ENCODE assay signal across 1 cellular context in the genomic region with DNA sequence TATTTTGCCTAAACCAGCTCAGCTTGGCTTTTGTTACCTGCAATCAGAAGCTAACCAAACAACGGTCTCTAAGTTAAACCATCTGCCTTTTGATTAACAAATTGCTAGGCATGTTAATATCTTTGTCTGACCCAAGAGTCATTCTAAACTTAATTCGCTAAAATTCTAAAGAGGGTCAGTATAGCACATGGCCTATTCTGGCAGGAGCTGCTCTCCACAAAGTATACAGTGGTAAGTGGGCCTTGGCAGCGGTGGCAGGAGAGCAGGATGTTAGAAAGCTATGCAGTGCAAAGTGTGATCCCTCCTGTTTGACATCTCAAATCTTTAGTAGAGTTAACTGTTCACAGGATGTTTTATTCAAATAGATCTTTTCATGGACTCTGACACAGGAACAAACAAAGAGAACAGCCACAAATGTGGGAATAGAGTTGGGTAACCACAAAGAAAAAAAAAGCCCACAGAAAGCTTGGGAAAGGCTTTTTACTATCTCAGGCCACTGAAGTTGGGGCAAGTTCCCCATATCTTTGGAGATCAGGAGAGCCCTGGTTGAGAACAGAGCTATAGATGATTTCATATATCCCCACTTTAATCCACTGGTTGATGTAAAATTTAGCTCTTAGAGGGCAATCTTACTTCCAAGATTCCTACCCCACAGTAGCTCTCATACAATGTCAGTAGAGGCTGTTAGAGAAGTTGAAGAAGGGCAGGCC.
TF ChIP-seq lines count a peak whose summit lies in the region.

No MANE protein-coding gene starts in this region.

TF ChIP-seq in HepG2, 621 proteins besides CTCF, POLR2A, EP300 and RAD21 (continued from another document and continues in another):
- peak; percentile 73; the same call in 1 of the 2 replicates for TF ChIP-seq RXRB (CRISPR knock-in tag; IDR thresholded peaks at IDR 0.05; ENCODE audit: borderline replicate concordance)
- no peak; the same call in 1 of the 2 replicates for TF ChIP-seq ZNF558 (CRISPR knock-in tag; IDR thresholded peaks at IDR 0.05; ENCODE audit: borderline replicate concordance)
- TF ChIP-seq, protein P1, sequence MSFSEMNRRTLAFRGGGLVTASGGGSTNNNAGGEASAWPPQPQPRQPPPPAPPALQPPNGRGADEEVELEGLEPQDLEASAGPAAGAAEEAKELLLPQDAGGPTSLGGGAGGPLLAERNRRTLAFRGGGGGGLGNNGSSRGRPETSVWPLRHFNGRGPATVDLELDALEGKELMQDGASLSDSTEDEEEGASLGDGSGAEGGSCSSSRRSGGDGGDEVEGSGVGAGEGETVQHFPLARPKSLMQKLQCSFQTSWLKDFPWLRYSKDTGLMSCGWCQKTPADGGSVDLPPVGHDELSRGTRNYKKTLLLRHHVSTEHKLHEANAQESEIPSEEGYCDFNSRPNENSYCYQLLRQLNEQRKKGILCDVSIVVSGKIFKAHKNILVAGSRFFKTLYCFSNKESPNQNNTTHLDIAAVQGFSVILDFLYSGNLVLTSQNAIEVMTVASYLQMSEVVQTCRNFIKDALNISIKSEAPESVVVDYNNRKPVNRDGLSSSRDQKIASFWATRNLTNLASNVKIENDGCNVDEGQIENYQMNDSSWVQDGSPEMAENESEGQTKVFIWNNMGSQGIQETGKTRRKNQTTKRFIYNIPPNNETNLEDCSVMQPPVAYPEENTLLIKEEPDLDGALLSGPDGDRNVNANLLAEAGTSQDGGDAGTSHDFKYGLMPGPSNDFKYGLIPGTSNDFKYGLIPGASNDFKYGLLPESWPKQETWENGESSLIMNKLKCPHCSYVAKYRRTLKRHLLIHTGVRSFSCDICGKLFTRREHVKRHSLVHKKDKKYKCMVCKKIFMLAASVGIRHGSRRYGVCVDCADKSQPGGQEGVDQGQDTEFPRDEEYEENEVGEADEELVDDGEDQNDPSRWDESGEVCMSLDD (CRISPR knock-in tag; IDR thresholded peaks at IDR 0.05; ENCODE audit: borderline replicate concordance): no peak
- TF ChIP-seq, protein P2, sequence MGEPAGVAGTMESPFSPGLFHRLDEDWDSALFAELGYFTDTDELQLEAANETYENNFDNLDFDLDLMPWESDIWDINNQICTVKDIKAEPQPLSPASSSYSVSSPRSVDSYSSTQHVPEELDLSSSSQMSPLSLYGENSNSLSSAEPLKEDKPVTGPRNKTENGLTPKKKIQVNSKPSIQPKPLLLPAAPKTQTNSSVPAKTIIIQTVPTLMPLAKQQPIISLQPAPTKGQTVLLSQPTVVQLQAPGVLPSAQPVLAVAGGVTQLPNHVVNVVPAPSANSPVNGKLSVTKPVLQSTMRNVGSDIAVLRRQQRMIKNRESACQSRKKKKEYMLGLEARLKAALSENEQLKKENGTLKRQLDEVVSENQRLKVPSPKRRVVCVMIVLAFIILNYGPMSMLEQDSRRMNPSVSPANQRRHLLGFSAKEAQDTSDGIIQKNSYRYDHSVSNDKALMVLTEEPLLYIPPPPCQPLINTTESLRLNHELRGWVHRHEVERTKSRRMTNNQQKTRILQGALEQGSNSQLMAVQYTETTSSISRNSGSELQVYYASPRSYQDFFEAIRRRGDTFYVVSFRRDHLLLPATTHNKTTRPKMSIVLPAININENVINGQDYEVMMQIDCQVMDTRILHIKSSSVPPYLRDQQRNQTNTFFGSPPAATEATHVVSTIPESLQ (CRISPR knock-in tag; conservative IDR thresholded peaks at IDR 0.05): no peak; the same call in 1 of the 2 replicates
- TF ChIP-seq, protein P3, sequence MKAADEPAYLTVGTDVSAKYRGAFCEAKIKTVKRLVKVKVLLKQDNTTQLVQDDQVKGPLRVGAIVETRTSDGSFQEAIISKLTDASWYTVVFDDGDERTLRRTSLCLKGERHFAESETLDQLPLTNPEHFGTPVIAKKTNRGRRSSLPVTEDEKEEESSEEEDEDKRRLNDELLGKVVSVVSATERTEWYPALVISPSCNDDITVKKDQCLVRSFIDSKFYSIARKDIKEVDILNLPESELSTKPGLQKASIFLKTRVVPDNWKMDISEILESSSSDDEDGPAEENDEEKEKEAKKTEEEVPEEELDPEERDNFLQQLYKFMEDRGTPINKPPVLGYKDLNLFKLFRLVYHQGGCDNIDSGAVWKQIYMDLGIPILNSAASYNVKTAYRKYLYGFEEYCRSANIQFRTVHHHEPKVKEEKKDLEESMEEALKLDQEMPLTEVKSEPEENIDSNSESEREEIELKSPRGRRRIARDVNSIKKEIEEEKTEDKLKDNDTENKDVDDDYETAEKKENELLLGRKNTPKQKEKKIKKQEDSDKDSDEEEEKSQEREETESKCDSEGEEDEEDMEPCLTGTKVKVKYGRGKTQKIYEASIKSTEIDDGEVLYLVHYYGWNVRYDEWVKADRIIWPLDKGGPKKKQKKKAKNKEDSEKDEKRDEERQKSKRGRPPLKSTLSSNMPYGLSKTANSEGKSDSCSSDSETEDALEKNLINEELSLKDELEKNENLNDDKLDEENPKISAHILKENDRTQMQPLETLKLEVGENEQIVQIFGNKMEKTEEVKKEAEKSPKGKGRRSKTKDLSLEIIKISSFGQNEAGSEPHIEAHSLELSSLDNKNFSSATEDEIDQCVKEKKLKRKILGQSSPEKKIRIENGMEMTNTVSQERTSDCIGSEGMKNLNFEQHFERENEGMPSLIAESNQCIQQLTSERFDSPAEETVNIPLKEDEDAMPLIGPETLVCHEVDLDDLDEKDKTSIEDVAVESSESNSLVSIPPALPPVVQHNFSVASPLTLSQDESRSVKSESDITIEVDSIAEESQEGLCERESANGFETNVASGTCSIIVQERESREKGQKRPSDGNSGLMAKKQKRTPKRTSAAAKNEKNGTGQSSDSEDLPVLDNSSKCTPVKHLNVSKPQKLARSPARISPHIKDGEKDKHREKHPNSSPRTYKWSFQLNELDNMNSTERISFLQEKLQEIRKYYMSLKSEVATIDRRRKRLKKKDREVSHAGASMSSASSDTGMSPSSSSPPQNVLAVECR (CRISPR knock-in tag; IDR thresholded peaks at IDR 0.05; ENCODE audit: borderline replicate concordance): peak; percentile 65; the same call in 1 of the 2 replicates
- TF ChIP-seq PAF1 (CRISPR knock-in tag; IDR thresholded peaks at IDR 0.05): no peak
- TF ChIP-seq MEIS2 (CRISPR knock-in tag; IDR thresholded peaks at IDR 0.05): peak; percentile 76; the same call in 1 of the 2 replicates
- TF ChIP-seq MIER3 (CRISPR knock-in tag; IDR thresholded peaks at IDR 0.05; ENCODE audit: borderline replicate concordance): peak; percentile 71; the same call in 1 of the 2 replicates
- TF ChIP-seq, protein P4, sequence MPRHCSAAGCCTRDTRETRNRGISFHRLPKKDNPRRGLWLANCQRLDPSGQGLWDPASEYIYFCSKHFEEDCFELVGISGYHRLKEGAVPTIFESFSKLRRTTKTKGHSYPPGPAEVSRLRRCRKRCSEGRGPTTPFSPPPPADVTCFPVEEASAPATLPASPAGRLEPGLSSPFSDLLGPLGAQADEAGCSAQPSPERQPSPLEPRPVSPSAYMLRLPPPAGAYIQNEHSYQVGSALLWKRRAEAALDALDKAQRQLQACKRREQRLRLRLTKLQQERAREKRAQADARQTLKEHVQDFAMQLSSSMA (CRISPR knock-in tag; IDR thresholded peaks at IDR 0.05): no peak
- TF ChIP-seq SMARCC2 (IDR thresholded peaks at IDR 0.05): no peak
- no peak for TF ChIP-seq HES4 (CRISPR knock-in tag; IDR thresholded peaks at IDR 0.05; ENCODE audit: borderline replicate concordance)
- no peak for TF ChIP-seq SP2 (CRISPR knock-in tag; IDR thresholded peaks at IDR 0.05)
- TF ChIP-seq TARDBP (CRISPR knock-in tag; IDR thresholded peaks at IDR 0.05): peak; percentile 90
- TF ChIP-seq FOXJ3 (CRISPR knock-in tag; IDR thresholded peaks at IDR 0.05; ENCODE audit: borderline replicate concordance): peak; percentile 95; the same call in 1 of the 2 replicates
- TF ChIP-seq ZNF121 (CRISPR knock-in tag; IDR thresholded peaks at IDR 0.05): no peak; the same call in 1 of the 2 replicates
- TF ChIP-seq, protein P5, sequence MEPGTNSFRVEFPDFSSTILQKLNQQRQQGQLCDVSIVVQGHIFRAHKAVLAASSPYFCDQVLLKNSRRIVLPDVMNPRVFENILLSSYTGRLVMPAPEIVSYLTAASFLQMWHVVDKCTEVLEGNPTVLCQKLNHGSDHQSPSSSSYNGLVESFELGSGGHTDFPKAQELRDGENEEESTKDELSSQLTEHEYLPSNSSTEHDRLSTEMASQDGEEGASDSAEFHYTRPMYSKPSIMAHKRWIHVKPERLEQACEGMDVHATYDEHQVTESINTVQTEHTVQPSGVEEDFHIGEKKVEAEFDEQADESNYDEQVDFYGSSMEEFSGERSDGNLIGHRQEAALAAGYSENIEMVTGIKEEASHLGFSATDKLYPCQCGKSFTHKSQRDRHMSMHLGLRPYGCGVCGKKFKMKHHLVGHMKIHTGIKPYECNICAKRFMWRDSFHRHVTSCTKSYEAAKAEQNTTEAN (CRISPR knock-in tag; conservative IDR thresholded peaks at IDR 0.05): no peak
- TF ChIP-seq, protein P6, sequence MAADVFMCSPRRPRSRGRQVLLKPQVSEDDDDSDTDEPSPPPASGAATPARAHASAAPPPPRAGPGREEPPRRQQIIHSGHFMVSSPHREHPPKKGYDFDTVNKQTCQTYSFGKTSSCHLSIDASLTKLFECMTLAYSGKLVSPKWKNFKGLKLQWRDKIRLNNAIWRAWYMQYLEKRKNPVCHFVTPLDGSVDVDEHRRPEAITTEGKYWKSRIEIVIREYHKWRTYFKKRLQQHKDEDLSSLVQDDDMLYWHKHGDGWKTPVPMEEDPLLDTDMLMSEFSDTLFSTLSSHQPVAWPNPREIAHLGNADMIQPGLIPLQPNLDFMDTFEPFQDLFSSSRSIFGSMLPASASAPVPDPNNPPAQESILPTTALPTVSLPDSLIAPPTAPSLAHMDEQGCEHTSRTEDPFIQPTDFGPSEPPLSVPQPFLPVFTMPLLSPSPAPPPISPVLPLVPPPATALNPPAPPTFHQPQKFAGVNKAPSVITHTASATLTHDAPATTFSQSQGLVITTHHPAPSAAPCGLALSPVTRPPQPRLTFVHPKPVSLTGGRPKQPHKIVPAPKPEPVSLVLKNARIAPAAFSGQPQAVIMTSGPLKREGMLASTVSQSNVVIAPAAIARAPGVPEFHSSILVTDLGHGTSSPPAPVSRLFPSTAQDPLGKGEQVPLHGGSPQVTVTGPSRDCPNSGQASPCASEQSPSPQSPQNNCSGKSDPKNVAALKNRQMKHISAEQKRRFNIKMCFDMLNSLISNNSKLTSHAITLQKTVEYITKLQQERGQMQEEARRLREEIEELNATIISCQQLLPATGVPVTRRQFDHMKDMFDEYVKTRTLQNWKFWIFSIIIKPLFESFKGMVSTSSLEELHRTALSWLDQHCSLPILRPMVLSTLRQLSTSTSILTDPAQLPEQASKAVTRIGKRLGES (CRISPR knock-in tag; IDR thresholded peaks at IDR 0.05; ENCODE audit: borderline replicate concordance): no peak
- no peak for TF ChIP-seq ATM (IDR thresholded peaks at IDR 0.05; ENCODE audit: borderline replicate concordance)
- TF ChIP-seq, protein P7, sequence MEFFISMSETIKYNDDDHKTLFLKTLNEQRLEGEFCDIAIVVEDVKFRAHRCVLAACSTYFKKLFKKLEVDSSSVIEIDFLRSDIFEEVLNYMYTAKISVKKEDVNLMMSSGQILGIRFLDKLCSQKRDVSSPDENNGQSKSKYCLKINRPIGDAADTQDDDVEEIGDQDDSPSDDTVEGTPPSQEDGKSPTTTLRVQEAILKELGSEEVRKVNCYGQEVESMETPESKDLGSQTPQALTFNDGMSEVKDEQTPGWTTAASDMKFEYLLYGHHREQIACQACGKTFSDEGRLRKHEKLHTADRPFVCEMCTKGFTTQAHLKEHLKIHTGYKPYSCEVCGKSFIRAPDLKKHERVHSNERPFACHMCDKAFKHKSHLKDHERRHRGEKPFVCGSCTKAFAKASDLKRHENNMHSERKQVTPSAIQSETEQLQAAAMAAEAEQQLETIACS (CRISPR knock-in tag; IDR thresholded peaks at IDR 0.05): no peak
- TF ChIP-seq RFX3 (CRISPR knock-in tag; IDR thresholded peaks at IDR 0.05): no peak
- TF ChIP-seq STAT5B (CRISPR knock-in tag; IDR thresholded peaks at IDR 0.05): no peak
- no peak for TF ChIP-seq ZNF549 (CRISPR knock-in tag; IDR thresholded peaks at IDR 0.05)
- TF ChIP-seq ZNF382 (CRISPR knock-in tag; IDR thresholded peaks at IDR 0.05; ENCODE audit: borderline replicate concordance): no peak
- TF ChIP-seq, protein P8, sequence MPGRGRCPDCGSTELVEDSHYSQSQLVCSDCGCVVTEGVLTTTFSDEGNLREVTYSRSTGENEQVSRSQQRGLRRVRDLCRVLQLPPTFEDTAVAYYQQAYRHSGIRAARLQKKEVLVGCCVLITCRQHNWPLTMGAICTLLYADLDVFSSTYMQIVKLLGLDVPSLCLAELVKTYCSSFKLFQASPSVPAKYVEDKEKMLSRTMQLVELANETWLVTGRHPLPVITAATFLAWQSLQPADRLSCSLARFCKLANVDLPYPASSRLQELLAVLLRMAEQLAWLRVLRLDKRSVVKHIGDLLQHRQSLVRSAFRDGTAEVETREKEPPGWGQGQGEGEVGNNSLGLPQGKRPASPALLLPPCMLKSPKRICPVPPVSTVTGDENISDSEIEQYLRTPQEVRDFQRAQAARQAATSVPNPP (CRISPR knock-in tag; IDR thresholded peaks at IDR 0.05): no peak
- TF ChIP-seq ZNF20 (CRISPR knock-in tag; IDR thresholded peaks at IDR 0.05): no peak
- TF ChIP-seq RNF2 (conservative IDR thresholded peaks at IDR 0.05; ENCODE audit: low read depth): no peak
- TF ChIP-seq CHD2 (IDR thresholded peaks at IDR 0.05; ENCODE audit: low read depth, low read length): no peak
- TF ChIP-seq ZBTB21 (CRISPR knock-in tag; IDR thresholded peaks at IDR 0.05): no peak; the same call in 1 of the 2 replicates
- TF ChIP-seq, protein P9, sequence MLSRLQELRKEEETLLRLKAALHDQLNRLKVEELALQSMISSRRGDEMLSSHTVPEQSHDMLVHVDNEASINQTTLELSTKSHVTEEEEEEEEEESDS (CRISPR knock-in tag; IDR thresholded peaks at IDR 0.05; ENCODE audit: borderline replicate concordance): no peak
- no peak for TF ChIP-seq ZNF432 (CRISPR knock-in tag; IDR thresholded peaks at IDR 0.05; ENCODE audit: borderline replicate concordance)
- TF ChIP-seq, protein P10, sequence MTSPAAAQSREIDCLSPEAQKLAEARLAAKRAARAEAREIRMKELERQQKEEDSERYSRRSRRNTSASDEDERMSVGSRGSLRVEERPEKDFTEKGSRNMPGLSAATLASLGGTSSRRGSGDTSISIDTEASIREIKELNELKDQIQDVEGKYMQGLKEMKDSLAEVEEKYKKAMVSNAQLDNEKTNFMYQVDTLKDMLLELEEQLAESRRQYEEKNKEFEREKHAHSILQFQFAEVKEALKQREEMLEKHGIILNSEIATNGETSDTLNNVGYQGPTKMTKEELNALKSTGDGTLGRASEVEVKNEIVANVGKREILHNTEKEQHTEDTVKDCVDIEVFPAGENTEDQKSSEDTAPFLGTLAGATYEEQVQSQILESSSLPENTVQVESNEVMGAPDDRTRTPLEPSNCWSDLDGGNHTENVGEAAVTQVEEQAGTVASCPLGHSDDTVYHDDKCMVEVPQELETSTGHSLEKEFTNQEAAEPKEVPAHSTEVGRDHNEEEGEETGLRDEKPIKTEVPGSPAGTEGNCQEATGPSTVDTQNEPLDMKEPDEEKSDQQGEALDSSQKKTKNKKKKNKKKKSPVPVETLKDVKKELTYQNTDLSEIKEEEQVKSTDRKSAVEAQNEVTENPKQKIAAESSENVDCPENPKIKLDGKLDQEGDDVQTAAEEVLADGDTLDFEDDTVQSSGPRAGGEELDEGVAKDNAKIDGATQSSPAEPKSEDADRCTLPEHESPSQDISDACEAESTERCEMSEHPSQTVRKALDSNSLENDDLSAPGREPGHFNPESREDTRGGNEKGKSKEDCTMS (CRISPR knock-in tag; conservative IDR thresholded peaks at IDR 0.05): no peak
- no peak for TF ChIP-seq ZNF326 (CRISPR knock-in tag; IDR thresholded peaks at IDR 0.05; ENCODE audit: borderline replicate concordance)
- TF ChIP-seq ZNF160 (CRISPR knock-in tag; IDR thresholded peaks at IDR 0.05): peak; percentile 76; the same call in 1 of the 2 replicates
- no peak for TF ChIP-seq SNRNP70 (IDR thresholded peaks at IDR 0.05; ENCODE audit: low read depth, low read length)
- TF ChIP-seq SMAD9 (CRISPR knock-in tag; IDR thresholded peaks at IDR 0.05): no peak
- TF ChIP-seq MBD4 (IDR thresholded peaks at IDR 0.05; ENCODE audit: borderline replicate concordance, low read length): peak; percentile 71; the same call in 1 of the 2 replicates
- no peak for TF ChIP-seq ZZZ3 (CRISPR knock-in tag; IDR thresholded peaks at IDR 0.05; ENCODE audit: borderline replicate concordance)
- TF ChIP-seq ZNF337 (CRISPR knock-in tag; IDR thresholded peaks at IDR 0.05; ENCODE audit: borderline replicate concordance, low read depth): no peak
